ENCODE assay signal across 8 cellular contexts in the genomic region with DNA sequence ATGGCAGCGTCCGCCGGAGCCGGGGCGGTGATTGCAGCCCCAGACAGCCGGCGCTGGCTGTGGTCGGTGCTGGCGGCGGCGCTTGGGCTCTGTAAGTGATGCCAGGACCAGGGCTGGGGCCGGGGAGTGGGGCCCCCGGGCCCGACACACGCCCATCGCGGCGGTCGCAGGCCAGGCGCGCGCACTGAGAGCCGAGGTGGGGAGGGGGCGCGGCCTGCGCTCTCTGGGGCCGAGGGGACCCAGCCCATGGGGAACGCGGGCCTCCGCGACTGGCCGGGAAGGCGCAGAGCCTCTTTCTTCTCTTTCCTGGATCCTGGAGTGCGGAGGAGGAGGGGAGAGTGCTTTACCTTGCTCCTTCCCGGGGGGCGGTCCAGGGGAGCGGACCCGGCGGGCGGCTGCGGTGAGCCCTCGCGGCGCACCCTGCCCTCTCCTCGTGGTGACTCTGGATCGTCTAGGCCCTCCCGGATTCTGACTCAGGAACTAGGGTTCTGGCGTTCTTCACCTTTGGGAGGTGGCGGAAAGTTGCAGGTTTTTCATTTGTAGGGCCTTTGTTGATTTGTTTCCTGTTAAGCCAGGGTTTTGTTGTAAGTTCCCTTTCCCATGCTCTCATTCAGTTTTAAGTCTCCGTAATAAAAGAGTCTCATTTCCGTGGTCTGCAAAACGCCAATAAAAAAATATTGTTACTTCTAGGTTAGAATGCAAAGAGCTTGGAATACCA. TPM values are rescaled to one million over a fixed set of nuclear protein-coding genes. Genes with fewer than 3 reads are reported as not detected.
DNase-seq lines count a peak whose midpoint lies in the region; ATAC-seq and TF ChIP-seq lines count a peak whose summit lies in the region.

No MANE protein-coding gene starts in this region.

- TF ChIP-seq CTCF in activated CD8-positive, alpha-beta T cell treated with anti-CD3 and anti-CD28 coated beads for 36 hours (IDR thresholded peaks at IDR 0.05): no peak
- TF ChIP-seq CTCF in fibroblast of mammary gland (conservative IDR thresholded peaks at IDR 0.05; ENCODE audit: control insufficient read depth, insufficient read depth, low read depth, low read length): no peak
- TF ChIP-seq CTCF in nephron (IDR thresholded peaks at IDR 0.05; ENCODE audit: unreplicated experiment in 3 of 3): no peak
- TF ChIP-seq CTCF in GM10248 (IDR thresholded peaks at IDR 0.05; ENCODE audit: control extremely low read depth, extremely low read depth, low read depth, missing control alignments): no peak

- peaks cover 5% of the 10 kb centered on the region for H3K36me3 Mint-ChIP-seq in activated CD8-positive, alpha-beta T cell treated with anti-CD3 and anti-CD28 coated beads for 36 hours (ENCODE audit: low read depth)
- H3K36me3 Mint-ChIP-seq in nephron (ENCODE audit: low read depth): peaks cover 16% of the 10 kb centered on the region

- H3K9me3 Mint-ChIP-seq in activated CD8-positive, alpha-beta T cell treated with anti-CD3 and anti-CD28 coated beads for 36 hours: no peaks in the 10 kb centered on the region
- H3K9me3 Mint-ChIP-seq in nephron: no peaks in the 10 kb centered on the region

- H3K27ac Mint-ChIP-seq in activated CD8-positive, alpha-beta T cell treated with anti-CD3 and anti-CD28 coated beads for 36 hours: peak overlapping the region; percentile 56
- H3K27ac Mint-ChIP-seq in nephron: peak overlapping the region; percentile 84 to 94 (median 93)

- H3K4me3 ChIP-seq in fibroblast of mammary gland (ENCODE audit: control insufficient read depth, low read depth, low read length): peak overlapping the region; percentile 80

- H3K27me3 Mint-ChIP-seq in activated CD8-positive, alpha-beta T cell treated with anti-CD3 and anti-CD28 coated beads for 36 hours: no peaks in the 10 kb centered on the region
- peaks cover 5% of the 10 kb centered on the region for H3K27me3 Mint-ChIP-seq in nephron (ENCODE audit: low read depth)

- DNase-seq in activated CD4-positive, CD25-positive, alpha-beta regulatory T cell treated with anti-CD3 and anti-CD28 coated beads, Interleukin-2, amount 50 U/mL, for 72 hours: no peak
- peak; percentile 62 for DNase-seq in NCI-H1105 (lab: John Stamatoyannopoulos, UW)
- peak; percentile 32 for DNase-seq in activated CD8-positive, alpha-beta T cell treated with anti-CD3 and anti-CD28 coated beads for 36 hours
- peak; percentile 36 for DNase-seq in fibroblast of mammary gland (ENCODE audit: low read depth)
- no peak for DNase-seq in GM10248 (ENCODE audit: extremely low spot score)

- H3K4me3 Mint-ChIP-seq in activated CD8-positive, alpha-beta T cell treated with anti-CD3 and anti-CD28 coated beads for 36 hours: peak overlapping the region; percentile 85
- peak overlapping the region; percentile 86 to 98 (median 91) for H3K4me3 Mint-ChIP-seq in nephron

- intact Hi-C loops in activated CD8-positive, alpha-beta T cell treated with anti-CD3 and anti-CD28 coated beads for 36 hours (cut with micrococcal nuclease): loop anchor here (2.0 kb wide), 1 partner anchor 80 kb away; no protein-coding TSS in a partner anchor

- POLR2A ChIA-PET in activated CD8-positive, alpha-beta T cell treated with anti-CD3 and anti-CD28 coated beads for 36 hours (lab: Charles Lee): interaction anchor here (0.7 to 1.3 kb wide), 2 partner anchors 24 to 214 kb away, joined by 3 read pairs; a partner anchor contains a TSS
- POLR2A ChIA-PET in GM10248 (lab: Yijun Ruan, JAX): no interaction called here

- peak; percentile 41 to 44 for ATAC-seq in activated CD4-positive, CD25-positive, alpha-beta regulatory T cell treated with anti-CD3 and anti-CD28 coated beads, Interleukin-2, amount 50 U/mL, for 24 hours
- peak; percentile 42 for ATAC-seq in HG02642 (IDR thresholded peaks at IDR 0.05; ENCODE audit: poor library complexity, unreplicated experiment)
- ATAC-seq in activated CD8-positive, alpha-beta T cell treated with anti-CD3 and anti-CD28 coated beads for 36 hours: peak; percentile 40

- H3K4me1 Mint-ChIP-seq in activated CD8-positive, alpha-beta T cell treated with anti-CD3 and anti-CD28 coated beads for 36 hours (ENCODE audit: low read depth): peaks cover 42% of the 10 kb centered on the region
- peaks cover 42% of the 10 kb centered on the region for H3K4me1 Mint-ChIP-seq in nephron

- CTCF ChIA-PET in activated CD8-positive, alpha-beta T cell treated with anti-CD3 and anti-CD28 coated beads for 36 hours (lab: Charles Lee): interaction anchor here (1.4 kb wide), 1 partner anchor 81 kb away, joined by 3 read pairs; no protein-coding TSS in a partner anchor
- CTCF ChIA-PET in GM10248 (lab: Yijun Ruan, JAX): interaction anchor here (0.7 to 5.2 kb wide), 5 partner anchors 7 to 34 kb away, joined by 3 to 31 read pairs (median 3); no protein-coding TSS in a partner anchor

RNA-seq across cellular contexts. Expression of a gene that starts 0.5 kb away (rescaled TPM):
- 10 to 100 TPM; 14.8 to 15.4 TPM for total RNA-seq in activated CD8-positive, alpha-beta T cell treated with anti-CD3 and anti-CD28 coated beads for 36 hours

Comparison
In these comparisons a context has a peak if more than half of its experiments do, and no peak if none do; other contexts are left out.
1. DNase-seq: peak in NCI-H1105 (single experiment), activated CD8-positive, alpha-beta T cell treated with anti-CD3 and anti-CD28 coated beads for 36 hours (single experiment) and fibroblast of mammary gland (single experiment); none in activated CD4-positive, CD25-positive, alpha-beta regulatory T cell treated with anti-CD3 and anti-CD28 coated beads, Interleukin-2, amount 50 U/mL, for 72 hours (single experiment) and GM10248 (single experiment).
2. Peak in every context shown above with its lines, with median percentiles within 50 percentile points of each other: ATAC-seq.